Comparison of ENCODE assay signal across 5 cellular contexts in genomic region chr22:18170284-18170683, GRCh38. TPM values are rescaled to one million over a fixed set of nuclear protein-coding genes. Genes with fewer than 3 reads are reported as not detected.
DNase-seq lines count a peak whose midpoint lies in the region; ATAC-seq, FAIRE-seq and TF ChIP-seq lines count a peak whose summit lies in the region.
"Not testable (repeated sequence)": the region's sequence is repeated elsewhere in the genome, so short reads cannot be mapped to it uniquely, and the experiment has no call there.
"Had no signal": no experiment of that assay in that cellular context is flagged by ENCODE, and none has a peak within 500 bp of the region (broad histone marks: within the 10 kb centered on the region; RNA-seq: fewer than 3 reads in every experiment).

No MANE protein-coding gene starts in this region.

- H3K79me2 ChIP-seq in K562 (ENCODE audit: control insufficient read depth, insufficient read depth, low read length): not testable (repeated sequence)

- H3K27me3 ChIP-seq in K562 (ENCODE audit: control insufficient read depth in 2 of 2, insufficient read depth in 2 of 2, low read length in 2 of 2); spleen (replicated peaks in 1 of 7): not testable (repeated sequence)

- H3K27me3 Mint-ChIP-seq in WTC11 (ENCODE audit: low read depth): not testable (repeated sequence)

- not testable (repeated sequence) for H3K36me3 Mint-ChIP-seq in WTC11

- not testable (repeated sequence) for H3K9ac ChIP-seq in K562 (ENCODE audit: insufficient read depth in 1 of 2, low read depth in 2 of 2, low read length in 2 of 2)

- ATAC-seq in WTC11 (peak; percentile 25; the same call in 1 of the 2 replicates), K562 (peak; percentile 39; the same call in 2 of the 3 replicates)

- not testable (repeated sequence) for H2AFZ ChIP-seq in K562 (ENCODE audit: low read depth, low read length)

- H3K4me1 ChIP-seq in K562 (replicated peaks in 1 of 2; ENCODE audit: control insufficient read depth in 2 of 2, insufficient read depth in 2 of 2, low read length in 2 of 2); spleen: not testable (repeated sequence)

- H3K9me3 Mint-ChIP-seq in WTC11: not testable (repeated sequence)

- TF ChIP-seq EP300 in K562 (IDR thresholded peaks at IDR 0.05; ENCODE audit: low read length): not testable (repeated sequence)

- DNase-seq in WTC11 (ENCODE audit: low spot score) (peak; percentile 34), iPS-NIHi11 (ENCODE audit: low spot score) (peak; percentile 19), spleen (peak; percentile 37)
- DNase-seq in K562 (ENCODE audit: extremely low read depth in 1 of 4, low spot score in 3 of 4): not testable (repeated sequence)

- not testable (repeated sequence) for TF ChIP-seq CTCF in WTC11 (IDR thresholded peaks at IDR 0.05); K562 (IDR thresholded peaks at IDR 0.05 in 2 of 3, conservative IDR thresholded peaks at IDR 0.05 in 1 of 3; ENCODE audit: insufficient read depth in 2 of 3, low read depth in 1 of 3, low read length in 3 of 3); spleen (IDR thresholded peaks at IDR 0.05 in 8 of 11, conservative IDR thresholded peaks at IDR 0.05 in 3 of 11)

- H4K20me1 ChIP-seq in K562 (replicated peaks; ENCODE audit: control insufficient read depth, insufficient read depth, low read length): not testable (repeated sequence)

- 4% methylated on average over 10 of the region's 17 CpGs for WGBS in K562 (ENCODE audit: insufficient coverage, low coverage, missing lambda C conversion rate)
- WGBS in spleen, 5 donors: 93 to 96% (median 94%) methylated on average over 10 to 17 of the region's 17 CpGs

- H3K4me1 Mint-ChIP-seq in WTC11: peaks cover 15% of the 10 kb centered on the region

- TF ChIP-seq POLR2A in K562 (conservative IDR thresholded peaks at IDR 0.05); spleen (IDR thresholded peaks at IDR 0.05): not testable (repeated sequence)

- H3K9me1 ChIP-seq in K562 (ENCODE audit: control insufficient read depth, insufficient read depth, low read length): not testable (repeated sequence)

- POLR2A ChIA-PET in WTC11 (lab: Charles Lee); K562 (lab: Yijun Ruan, JAX): not testable (repeated sequence)

- FAIRE-seq in K562 (lab: Jason Lieb, UNC): not testable (repeated sequence)

- TF ChIP-seq RAD21 in K562 (CRISPR knock-in tag; conservative IDR thresholded peaks at IDR 0.05 in 1 of 2, IDR thresholded peaks at IDR 0.05 in 1 of 2): not testable (repeated sequence)

- CTCF ChIA-PET in WTC11 (lab: Charles Lee): interaction anchor here (0.7 kb wide), 1 partner anchor 13 kb away, joined by 4 read pairs; no protein-coding TSS in a partner anchor
- CTCF ChIA-PET in K562 (lab: Yijun Ruan, JAX; ENCODE audit: low intra/inter-chr PET ratio): not testable (repeated sequence)

- intact Hi-C loops in K562 (cut with micrococcal nuclease); spleen (cut with DNase I; ENCODE audit: low total_unique reads): not testable (repeated sequence)

- not testable (repeated sequence) for H3K27ac ChIP-seq in K562 (ENCODE audit: extremely low read depth, low read depth, low read length); spleen

- H3K4me2 ChIP-seq in K562 (ENCODE audit: insufficient read depth, low read length): not testable (repeated sequence)

- H3K4me3 Mint-ChIP-seq in WTC11: not testable (repeated sequence)

- H3K27ac Mint-ChIP-seq in WTC11: not testable (repeated sequence)

- BruUV-seq in K562 (replicated peaks; lab: Mats Ljungman, UMichigan): not testable (repeated sequence)

- not testable (repeated sequence) for H3K9me3 ChIP-seq in K562 (replicated peaks; ENCODE audit: control insufficient read depth, insufficient read depth, low read depth, low read length); spleen

- in situ Hi-C loops in K562 (cut with MboI): loop anchor here (25.0 kb wide), 2 partner anchors 592 to 717 kb away; no protein-coding TSS in a partner anchor

- not testable (repeated sequence) for H3K36me3 ChIP-seq in K562 (ENCODE audit: control insufficient read depth, insufficient read depth, low read length)
- H3K36me3 ChIP-seq in spleen: peaks cover 0 to 57% (median 7%) of the 10 kb centered on the region in 6 donors

- not testable (repeated sequence) for H3K4me3 ChIP-seq in K562, spleen

RNA-seq across cellular contexts. Expression of gene USP18, which starts 20.3 kb away (rescaled TPM):
- 3.9 to 4.4 TPM (median 4.3 TPM) in 3 replicates for total RNA-seq in WTC11 (2021)
- total RNA-seq in K562 (2011; cell fraction: chromatin; rRNA removed; ENCODE audit: low replicate concordance): 0.19 and 0.21 TPM in 2 replicates
- total RNA-seq in K562 (2011; cell fraction: nucleolus; rRNA removed): 0.26 and 0.33 TPM in 2 replicates
- total RNA-seq in K562 (2011; cell fraction: nucleoplasm; rRNA removed): 0.29 TPM in 1 of 2 replicates, not detected in the other
- 1.2 TPM in 2 replicates for total RNA-seq in K562 (2014; rRNA removed)
- 0.26 and 0.73 TPM in 2 replicates for total RNA-seq in K562 (2014; rRNA removed; fragmentation: Illumina TruSeq; extraction: Trizol)
- total RNA-seq in K562 (2015; rRNA removed; fragmentation: Illumina TruSeq; extraction: Trizol): 0.76 and 0.79 TPM in 2 replicates
- total RNA-seq in K562 (2021): 0.62 and 0.63 TPM in 2 replicates
- 0.38 and 0.56 TPM in 2 replicates for polyA plus RNA-seq in K562 (2011; rRNA removed)
- 0.31 and 0.48 TPM in 2 replicates for polyA plus RNA-seq in K562 (2011; cell fraction: cytosol; rRNA removed)
- 0.24 and 0.50 TPM in 2 replicates for polyA plus RNA-seq in K562 (2011; cell fraction: nucleus; rRNA removed)
- polyA plus RNA-seq in K562 (2012): 1.3 and 2.6 TPM in 2 replicates
- polyA plus RNA-seq in K562 (2014; fragmentation: Illumina TruSeq; extraction: Trizol): 0.85 and 0.87 TPM in 2 replicates
- under 1 TPM; 0.30 to 0.55 TPM for polyA plus RNA-seq in K562 (2014; fragmentation: Nextera tagmentation; extraction: Ambion mirVana)
- 0.56 and 0.65 TPM in 2 replicates for polyA plus RNA-seq in K562 (2014; rRNA removed)
- 0.36 and 0.63 TPM in 2 replicates for polyA minus RNA-seq in K562 (2011; rRNA and poly(A)+ RNA removed)
- polyA minus RNA-seq in K562 (2011; cell fraction: cytosol; rRNA and poly(A)+ RNA removed): not detected in 2 replicates
- not detected in 2 replicates for polyA minus RNA-seq in K562 (2011; cell fraction: nucleus; rRNA and poly(A)+ RNA removed)
- total RNA-seq in spleen: 10 to 100 TPM in 1 of 7 donors, 1 to 10 TPM in 6; 3.9 to 12.0 (median 8.0) TPM
- 1 to 10 TPM; 3.3 to 7.8 (median 3.8) TPM for polyA plus RNA-seq in spleen

RNA-seq across cellular contexts. Expression of gene TUBA8, which starts 59.7 kb away (rescaled TPM):
- total RNA-seq in WTC11 (2021) (0.50 to 1.3 TPM (median 0.72 TPM) in 3 replicates), K562 (2014; rRNA removed) (0.73 and 0.78 TPM in 2 replicates), K562 (2014; rRNA removed; fragmentation: Illumina TruSeq; extraction: Trizol) (0.48 and 0.65 TPM in 2 replicates), K562 (2015; rRNA removed; fragmentation: Illumina TruSeq; extraction: Trizol) (0.53 and 0.76 TPM in 2 replicates), K562 (2021) (1.0 and 1.4 TPM in 2 replicates), spleen (1 to 10 TPM; 2.6 to 5.7 (median 4.7) TPM)
- 1.1 and 2.5 TPM in 2 replicates for total RNA-seq in K562 (2011; cell fraction: chromatin; rRNA removed; ENCODE audit: low replicate concordance)
- 0.79 and 1.7 TPM in 2 replicates for total RNA-seq in K562 (2011; cell fraction: nucleolus; rRNA removed)
- total RNA-seq in K562 (2011; cell fraction: nucleoplasm; rRNA removed): 1.1 and 1.3 TPM in 2 replicates
- polyA plus RNA-seq in K562 (2011; rRNA removed) (0.65 and 1.2 TPM in 2 replicates), K562 (2014; fragmentation: Illumina TruSeq; extraction: Trizol) (0.86 and 1.1 TPM in 2 replicates), K562 (2014; fragmentation: Nextera tagmentation; extraction: Ambion mirVana) (under 1 TPM; 0.07 to 0.28 TPM), K562 (2014; rRNA removed) (0.60 and 1.3 TPM in 2 replicates), spleen (1 to 10 TPM; 2.2 to 3.9 (median 3.7) TPM)
- 1.0 and 2.3 TPM in 2 replicates for polyA plus RNA-seq in K562 (2011; cell fraction: cytosol; rRNA removed)
- 2.6 and 3.3 TPM in 2 replicates for polyA plus RNA-seq in K562 (2011; cell fraction: nucleus; rRNA removed)
- polyA plus RNA-seq in K562 (2012): 0.13 and 0.28 TPM in 2 replicates
- polyA minus RNA-seq in K562 (2011; rRNA and poly(A)+ RNA removed): 0.51 and 0.56 TPM in 2 replicates
- polyA minus RNA-seq in K562 (2011; cell fraction: cytosol; rRNA and poly(A)+ RNA removed): 0.91 TPM in 1 of 2 replicates, not detected in the other
- 0.11 and 0.40 TPM in 2 replicates for polyA minus RNA-seq in K562 (2011; cell fraction: nucleus; rRNA and poly(A)+ RNA removed)
- total RNA-seq: G401 had no signal
